In the genomic region with DNA sequence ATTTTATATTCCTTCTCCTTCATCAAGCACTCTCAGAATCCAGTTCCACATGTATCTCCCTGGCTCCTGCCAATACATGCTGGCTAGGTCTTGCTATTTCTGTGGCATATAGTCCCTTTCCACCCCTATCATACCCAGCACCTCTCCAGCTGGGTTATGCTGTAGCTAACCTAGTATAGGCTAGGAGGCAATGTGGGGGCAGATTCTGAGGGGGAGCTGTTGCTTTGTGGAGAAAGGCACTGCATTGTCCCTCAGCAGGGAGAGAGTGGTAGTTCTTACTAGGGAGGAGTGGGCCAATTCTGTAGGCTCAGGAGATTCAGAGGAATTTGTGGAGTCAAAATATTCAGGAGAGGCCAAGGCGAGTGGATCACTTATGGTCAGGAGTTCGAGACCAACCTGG, we compare ENCODE assay signal across 15 cellular contexts. TPM values are rescaled to one million over a fixed set of nuclear protein-coding genes. Genes with fewer than 3 reads are reported as not detected.
A peak's percentile ranks its signal among the peaks of the same experiment; 100 is the strongest.
DNase-seq lines count a peak whose midpoint lies in the region; ATAC-seq and TF ChIP-seq lines count a peak whose summit lies in the region.
"Had no signal": no experiment of that assay in that cellular context is flagged by ENCODE, and none has a peak within 500 bp of the region (broad histone marks: within the 10 kb centered on the region; RNA-seq: fewer than 3 reads in every experiment).

No MANE protein-coding gene starts in this region.

- H3K27me3 Mint-ChIP-seq in endodermal cell (ENCODE audit: insufficient read depth) (no peaks in the 10 kb centered on the region), neural progenitor cell (ENCODE audit: insufficient read depth, low read depth) (peaks cover 4% of the 10 kb centered on the region), Calu3 (ENCODE audit: unreplicated experiment) (no peaks in the 10 kb centered on the region)

- H3K9ac ChIP-seq in NT2/D1 (ENCODE audit: insufficient read length, low read depth): peak overlapping the region; percentile 28
- H3K9ac ChIP-seq in endodermal cell (ENCODE audit: extremely low read depth, low read length, poor library complexity, severe bottlenecking): no peak overlapping the region
- no peak overlapping the region for H3K9ac ChIP-seq in neural progenitor cell

- H3K4me1 ChIP-seq in NT2/D1 (ENCODE audit: insufficient read depth, insufficient read length) (no peaks in the 10 kb centered on the region), endodermal cell (ENCODE audit: control insufficient read depth, insufficient read depth, low read length) (no peaks in the 10 kb centered on the region), neural progenitor cell (no peaks in the 10 kb centered on the region)
- H3K4me1 ChIP-seq: A549 had no signal

- no peaks in the 10 kb centered on the region for H3K9me3 ChIP-seq in NT2/D1 (ENCODE audit: insufficient read depth, low read length)
- H3K9me3 ChIP-seq in endodermal cell (ENCODE audit: control insufficient read depth, low read length): no peaks in the 10 kb centered on the region
- no peaks in the 10 kb centered on the region for H3K9me3 ChIP-seq in neural progenitor cell (ENCODE audit: low read depth)
- H3K9me3 ChIP-seq: A549 had no signal

- H3K4me2 ChIP-seq in neural progenitor cell: no peak overlapping the region
- H3K4me2 ChIP-seq: A549 had no signal

- H4K20me1 ChIP-seq in neural progenitor cell (ENCODE audit: low read depth): no peaks in the 10 kb centered on the region

- no peaks in the 10 kb centered on the region for H3F3A ChIP-seq in neural progenitor cell (ENCODE audit: low read depth)

- H3K4me3 ChIP-seq in H7 (ENCODE audit: insufficient read depth, low read depth, low read length) (no peak overlapping the region), NT2/D1 (ENCODE audit: insufficient read length, low read depth) (no peak overlapping the region), endodermal cell (ENCODE audit: low read length) (no peak overlapping the region), neural progenitor cell (no peak overlapping the region)
- H3K4me3 ChIP-seq: A549, GM12878 had no signal

- no peak for ATAC-seq in Right ventricle myocardium inferior
- ATAC-seq: A549; CD8-positive, alpha-beta T cell; GM12878; HCT116 had no signal

- no peaks in the 10 kb centered on the region for H3K79me2 ChIP-seq in neural progenitor cell (ENCODE audit: low read depth)

- no peaks in the 10 kb centered on the region for H3K27me3 ChIP-seq in H7 (ENCODE audit: control insufficient read depth, insufficient read depth, low read length)
- H3K27me3 ChIP-seq in NT2/D1 (ENCODE audit: insufficient read depth, insufficient read length): no peaks in the 10 kb centered on the region
- H3K27me3 ChIP-seq in endodermal cell (ENCODE audit: control insufficient read depth, insufficient read depth, low read length, poor library complexity, severe bottlenecking): no peaks in the 10 kb centered on the region
- H3K27me3 ChIP-seq in neural progenitor cell: no peaks in the 10 kb centered on the region

- H3K27ac ChIP-seq in endodermal cell (ENCODE audit: low read depth, low read length) (no peak overlapping the region), neural progenitor cell (no peak overlapping the region)
- H3K27ac ChIP-seq: A549 had no signal

- H3K27ac Mint-ChIP-seq in endodermal cell (no peak overlapping the region), neural progenitor cell (peak overlapping the region; percentile 5), Calu3 (ENCODE audit: unreplicated experiment) (no peak overlapping the region)
- H3K27ac Mint-ChIP-seq: CD8-positive, alpha-beta T cell had no signal

- peak; percentile 34 for TF ChIP-seq CTCF in endodermal cell (conservative IDR thresholded peaks at IDR 0.05)
- no peak for TF ChIP-seq CTCF in neural progenitor cell (IDR thresholded peaks at IDR 0.05)
- TF ChIP-seq CTCF in Calu3 (IDR thresholded peaks at IDR 0.05; ENCODE audit: unreplicated experiment): no peak

- H3K36me3 Mint-ChIP-seq in endodermal cell (ENCODE audit: low read depth) (peaks cover 20% of the 10 kb centered on the region), neural progenitor cell (peaks cover 11% of the 10 kb centered on the region), Calu3 (ENCODE audit: insufficient read depth, unreplicated experiment) (no peaks in the 10 kb centered on the region)

- no TSS peak for BruUV-seq in Calu3 (replicated peaks; lab: Mats Ljungman, UMichigan)

- H2AFZ ChIP-seq in neural progenitor cell (replicated peaks): no peak overlapping the region

- H3K9me3 Mint-ChIP-seq in endodermal cell (peaks cover 3% of the 10 kb centered on the region), neural progenitor cell (no peaks in the 10 kb centered on the region), Calu3 (ENCODE audit: low read depth, unreplicated experiment) (no peaks in the 10 kb centered on the region)
- H3K9me3 Mint-ChIP-seq: CD8-positive, alpha-beta T cell had no signal

- intact Hi-C loops in Right ventricle myocardium inferior (cut with DNase I): no loop called here
- intact Hi-C loops in Calu3 (cut with micrococcal nuclease; ENCODE audit: unreplicated experiment): no loop called here

- H3K36me3 ChIP-seq in H7 (replicated peaks; ENCODE audit: control insufficient read depth, insufficient read depth, low read length) (no peaks in the 10 kb centered on the region), NT2/D1 (ENCODE audit: insufficient read depth, insufficient read length, low read length) (peaks cover 10% of the 10 kb centered on the region), endodermal cell (ENCODE audit: control insufficient read depth, insufficient read depth, low read length) (no peaks in the 10 kb centered on the region), neural progenitor cell (no peaks in the 10 kb centered on the region)

- DNase-seq in H7 (peak; percentile 54), NT2/D1 (ENCODE audit: low read depth, low spot score) (no peak), endodermal cell (peak; percentile 47), neural progenitor cell (ENCODE audit: low spot score) (no peak), Right ventricle myocardium inferior (ENCODE audit: missing footprints) (no peak), AG08396 (ENCODE audit: low spot score) (no peak), Calu3 (no peak)
- DNase-seq: CD8-positive, alpha-beta T cell; COR-L47; GOT3; KBM-7 had no signal

- H3K4me1 Mint-ChIP-seq in endodermal cell: peaks cover 3% of the 10 kb centered on the region
- H3K4me1 Mint-ChIP-seq in neural progenitor cell: no peaks in the 10 kb centered on the region
- no peaks in the 10 kb centered on the region for H3K4me1 Mint-ChIP-seq in Calu3 (ENCODE audit: low read depth, unreplicated experiment)

- CTCF ChIA-PET in Calu3 (lab: Charles Lee): no interaction called here

- 84 to 93% methylated on average over 2 of the region's 2 CpGs for WGBS in endodermal cell (ENCODE audit: insufficient coverage in 1 of 2, insufficient read length in 1 of 2), 2 experiments

- H3K4me3 Mint-ChIP-seq in endodermal cell: no peak overlapping the region
- no peak overlapping the region for H3K4me3 Mint-ChIP-seq in neural progenitor cell
- H3K4me3 Mint-ChIP-seq in Calu3 (ENCODE audit: low read depth, unreplicated experiment): no peak overlapping the region
- H3K4me3 Mint-ChIP-seq: CD14-positive monocyte; CD8-positive, alpha-beta T cell had no signal

RNA-seq across cellular contexts. Expression of a gene that starts 39.4 kb away (rescaled TPM):
- total RNA-seq in H7 (2014; rRNA removed; shearing (Covaris generic)): 83.0 and 105 TPM in 2 replicates
- total RNA-seq in endodermal cell (10 to 100 TPM; 38.5 to 52.6 TPM), neural progenitor cell (ENCODE audit: low replicate concordance) (60.4 and 69.3 TPM in 2 replicates), Right ventricle myocardium inferior (47.7 TPM), Calu3 (2022) (38.5 and 43.8 TPM in 2 replicates)
- 62.0 TPM for polyA plus RNA-seq in endodermal cell (2013, experiment 1 of 2)
- 50.5 TPM for polyA plus RNA-seq in endodermal cell (2013, experiment 2 of 2)

RNA-seq across cellular contexts. Expression of a gene that starts 40.6 kb away (rescaled TPM):
- total RNA-seq in H7 (2014; rRNA removed; shearing (Covaris generic)): 65.9 and 68.0 TPM in 2 replicates
- 10 to 100 TPM; 98.1 to 99.4 TPM for total RNA-seq in endodermal cell
- polyA plus RNA-seq in endodermal cell (2013, experiment 1 of 2): 62.4 TPM
- 60.7 TPM for polyA plus RNA-seq in endodermal cell (2013, experiment 2 of 2)
- total RNA-seq in neural progenitor cell (ENCODE audit: low replicate concordance): 31.5 and 72.4 TPM in 2 replicates
- 1.4 TPM for total RNA-seq in Right ventricle myocardium inferior
- total RNA-seq in Calu3 (2022): 10.6 and 11.2 TPM in 2 replicates

Comparison
In these comparisons a context has a peak if more than half of its experiments do, and no peak if none do; other contexts are left out.
1. DNase-seq: peak in H7 (single experiment) and endodermal cell (single experiment); none in NT2/D1 (single experiment), neural progenitor cell (single experiment), Right ventricle myocardium inferior (single experiment), AG08396 (single experiment) and Calu3 (single experiment).